10 cellular contexts compared by ENCODE assay signal in genomic region chr10:102801978-102802377, GRCh38. TPM values are rescaled to one million over a fixed set of nuclear protein-coding genes. Genes with fewer than 3 reads are reported as not detected.
DNase-seq lines count a peak whose midpoint lies in the region; ATAC-seq, FAIRE-seq and TF ChIP-seq lines count a peak whose summit lies in the region.
"Had no signal": no experiment of that assay in that cellular context is flagged by ENCODE, and none has a peak within 500 bp of the region (broad histone marks: within the 10 kb centered on the region; RNA-seq: fewer than 3 reads in every experiment).

No MANE protein-coding gene starts in this region.

- H4K5ac ChIP-seq in H1 (ENCODE audit: insufficient read length, low read depth, low read length): no peak overlapping the region

- H3K27me3 ChIP-seq in CD8-positive, alpha-beta memory T cell (ENCODE audit: insufficient read depth, low read length, poor library complexity, severe bottlenecking): no peaks in the 10 kb centered on the region
- H3K27me3 ChIP-seq in H1 (replicated peaks in 1 of 4; ENCODE audit: control insufficient read depth in 3 of 4, extremely low read depth in 1 of 4, insufficient read depth in 3 of 4, low read length in 3 of 4) (no peaks in the 10 kb centered on the region), psoas muscle (ENCODE audit: insufficient read depth in 3 of 3, low read length in 2 of 3) (no peaks in the 10 kb centered on the region)

- H3K4me2 ChIP-seq in H1 (ENCODE audit: insufficient read depth in 1 of 2, low read depth in 2 of 2, low read length in 2 of 2): peak overlapping the region in 1 of 2 experiments; percentile 28; a peak in 1 of 4 replicates

- no peaks in the 10 kb centered on the region; the same call in none of the 2 replicates for H3K23me2 ChIP-seq in H1 (ENCODE audit: low read depth, low read length)

- H3K27ac ChIP-seq in CD8-positive, alpha-beta memory T cell (ENCODE audit: low read depth, low read length): no peak overlapping the region
- H3K27ac ChIP-seq in H1 (ENCODE audit: low read depth, low read length): no peak overlapping the region
- H3K27ac ChIP-seq in psoas muscle: peak overlapping the region; percentile 64

- H2BK12ac ChIP-seq in H1 (ENCODE audit: low read depth, low read length): peak overlapping the region; percentile 94; the same call in 1 of the 2 replicates

- no peaks in the 10 kb centered on the region; the same call in 1 of the 2 replicates for H3K79me1 ChIP-seq in H1 (ENCODE audit: low read depth, low read length)

- peak overlapping the region; percentile 94 for H4K91ac ChIP-seq in H1 (replicated peaks; ENCODE audit: insufficient read length, low read length)

- H3K23ac ChIP-seq in H1 (ENCODE audit: insufficient read length): no peak overlapping the region

- peaks cover 20 to 36% (median 33%) of the 10 kb centered on the region in 3 donors for H3K4me1 Mint-ChIP-seq in CD8-positive, alpha-beta memory T cell

- H2BK20ac ChIP-seq in H1 (ENCODE audit: low read length): peak overlapping the region; percentile 83; the same call in 1 of the 2 replicates

- no peak for FAIRE-seq in H1 (lab: Jason Lieb, UNC)

- peak overlapping the region in 1 of 4 experiments; percentile 8; a peak in 1 of 7 replicates for H3K9ac ChIP-seq in H1 (replicated peaks in 1 of 4; ENCODE audit: extremely low read depth in 1 of 4, low read depth in 3 of 4, low read length in 3 of 4)

- peak overlapping the region in 7 of 8 donors; percentile 62 to 82 (median 72) for H3K27ac Mint-ChIP-seq in CD8-positive, alpha-beta memory T cell

- TF ChIP-seq EP300 in H1 (IDR thresholded peaks at IDR 0.05; ENCODE audit: borderline replicate concordance in 1 of 2, low read depth in 2 of 2, low read length in 2 of 2): no peak

- no peak overlapping the region for H3K56ac ChIP-seq in H1 (replicated peaks; ENCODE audit: insufficient read length, low read depth, low read length)

- CTCF ChIA-PET in CD8-positive, alpha-beta memory T cell (lab: Charles Lee): interaction anchor here (0.6 kb wide), 1 partner anchor 98 kb away, joined by 3 read pairs; no protein-coding TSS in a partner anchor
- CTCF ChIA-PET in H1 (lab: Charles Lee; ENCODE audit: partially characterized antibody): interaction anchor here (0.8 to 2.5 kb wide), 8 partner anchors 9 to 101 kb away, joined by 3 to 11 read pairs (median 4); no protein-coding TSS in a partner anchor

- H3K36me3 ChIP-seq in CD8-positive, alpha-beta memory T cell (ENCODE audit: insufficient read depth, low read length): peaks cover 23% of the 10 kb centered on the region
- H3K36me3 ChIP-seq in H1 (ENCODE audit: control insufficient read depth in 2 of 4, insufficient read depth in 4 of 4, low read length in 3 of 4) (peaks cover 0 to 3% (median 0%) of the 10 kb centered on the region in 4 experiments; a peak in 1 of 8 replicates), psoas muscle (ENCODE audit: insufficient read depth in 1 of 2, low read depth in 1 of 2) (peaks cover 6 to 52% of the 10 kb centered on the region in 2 donors)

- no peak overlapping the region for H4K8ac ChIP-seq in H1 (ENCODE audit: extremely low read depth, insufficient read depth, low read length)

- H3K36me3 Mint-ChIP-seq in CD8-positive, alpha-beta memory T cell: peaks cover 5 to 75% (median 20%) of the 10 kb centered on the region in 3 donors

- no peak for TF ChIP-seq CTCF in H1 (IDR thresholded peaks at IDR 0.05; ENCODE audit: control extremely low read depth in 1 of 3, insufficient read depth in 1 of 3, low read depth in 1 of 3, low read length in 3 of 3)
- TF ChIP-seq CTCF in psoas muscle (IDR thresholded peaks at IDR 0.05): no peak

- no peak overlapping the region for H3K4me3 Mint-ChIP-seq in CD8-positive, alpha-beta memory T cell

- H4K20me1 ChIP-seq in H1 (replicated peaks in 1 of 2; ENCODE audit: control insufficient read depth in 1 of 2, insufficient read depth in 2 of 2, low read length in 2 of 2): no peaks in the 10 kb centered on the region

- no peaks in the 10 kb centered on the region for H3K9me3 ChIP-seq in CD8-positive, alpha-beta memory T cell (ENCODE audit: low read length)
- H3K9me3 ChIP-seq in H1 (ENCODE audit: insufficient read depth in 2 of 2, low read depth in 1 of 2, low read length in 1 of 2) (peaks cover 0 to 3% of the 10 kb centered on the region in 2 experiments; a peak in 2 of 4 replicates), psoas muscle (no peaks in the 10 kb centered on the region)

- peak overlapping the region; percentile 88 for H3K18ac ChIP-seq in H1 (ENCODE audit: extremely low read depth, low read length)

- no peak overlapping the region for H3K14ac ChIP-seq in H1 (ENCODE audit: insufficient read length)

- H3K79me2 ChIP-seq in H1 (ENCODE audit: control insufficient read depth in 1 of 2, insufficient read depth in 2 of 2, low read length in 2 of 2): no peaks in the 10 kb centered on the region

- no peak for DNase-seq in CD8-positive, alpha-beta memory T cell
- peak; percentile 74 for DNase-seq in OCI-M1 (lab: John Stamatoyannopoulos, UW)
- no peak for DNase-seq in H1 (ENCODE audit: low read depth in 1 of 2, low spot score in 2 of 2)
- no peak for DNase-seq in psoas muscle
- no peak for DNase-seq in stimulated activated CD4-positive, alpha-beta T cell treated with anti-CD3 and anti-CD28 coated beads, Interleukin-2, amount 100 ng/mL, for 48 hours
- DNase-seq in HuH-7 (ENCODE audit: low spot score): no peak
- DNase-seq: EL, NCI-H1092 had no signal

- TF ChIP-seq POLR2A in H1 (IDR thresholded peaks at IDR 0.05; ENCODE audit: control extremely low read depth in 1 of 2, low read depth in 2 of 2, low read length in 2 of 2): no peak

- no peak overlapping the region for H2AFZ ChIP-seq in H1 (ENCODE audit: low read length)

- no peaks in the 10 kb centered on the region for H3K9me3 Mint-ChIP-seq in CD8-positive, alpha-beta memory T cell

- 0 out of 2 replicates have a peak overlapping the region, but pooled peaks have one; percentile 82 for H2BK15ac ChIP-seq in H1 (ENCODE audit: low read length)

- intact Hi-C loops in psoas muscle (cut with DNase I): loop anchor here in 1 of 2 donors (5.0 kb wide), 1 partner anchor 60 kb away; the partner anchor contains the start of gene WBP1L

- TF ChIP-seq RAD21 in H1 (IDR thresholded peaks at IDR 0.05 in 1 of 2, conservative IDR thresholded peaks at IDR 0.05 in 1 of 2; ENCODE audit: low read depth in 2 of 2, low read length in 2 of 2): no peak

- ATAC-seq in psoas muscle (no peak), HG02610 (IDR thresholded peaks at IDR 0.05; ENCODE audit: unreplicated experiment) (no peak), GM18498 (IDR thresholded peaks at IDR 0.05; ENCODE audit: unreplicated experiment) (no peak)

- POLR2A ChIA-PET in CD8-positive, alpha-beta memory T cell (lab: Charles Lee): no interaction called here
- POLR2A ChIA-PET in H1 (lab: Charles Lee; ENCODE audit: partially characterized antibody): interaction anchor here (0.7 to 4.4 kb wide), 9 partner anchors 12 to 157 kb away, joined by 3 to 40 read pairs (median 4); partner anchors contain the start of genes ARL3, BORCS7, SFXN2 and WBP1L

- H3K4me1 ChIP-seq in CD8-positive, alpha-beta memory T cell (ENCODE audit: insufficient read depth, low read length): peaks cover 2% of the 10 kb centered on the region
- H3K4me1 ChIP-seq in H1 (replicated peaks in 1 of 4; ENCODE audit: control insufficient read depth in 3 of 4, insufficient read depth in 4 of 4, low read length in 3 of 4): peaks cover 19 to 33% (median 29%) of the 10 kb centered on the region in 4 experiments
- peaks cover 76% of the 10 kb centered on the region for H3K4me1 ChIP-seq in psoas muscle

- H2BK5ac ChIP-seq in H1 (ENCODE audit: low read depth, low read length): peak overlapping the region; percentile 92

- peak overlapping the region; percentile 98 for H2AK5ac ChIP-seq in H1 (ENCODE audit: low read depth, low read length)

- no peaks in the 10 kb centered on the region for H3K27me3 Mint-ChIP-seq in CD8-positive, alpha-beta memory T cell

- no peak overlapping the region for H3K4me3 ChIP-seq in CD8-positive, alpha-beta memory T cell (ENCODE audit: low read length)
- H3K4me3 ChIP-seq in H1 (ENCODE audit: extremely low read depth in 1 of 4, insufficient read depth in 2 of 4, low read depth in 3 of 4, low read length in 4 of 4) (peak overlapping the region in 1 of 4 experiments; percentile 8; a peak in 1 of 8 replicates), psoas muscle (no peak overlapping the region)

- H3K4ac ChIP-seq in H1 (replicated peaks; ENCODE audit: insufficient read length, low read depth, low read length): peak overlapping the region; percentile 37

- H2BK120ac ChIP-seq in H1 (replicated peaks; ENCODE audit: low read depth, low read length): no peak overlapping the region

- 65% methylated on average over 3 of the region's 3 CpGs; no CpG with 5 or more reads in 1 of the 2 experiments for WGBS in H1 (ENCODE audit: extremely low coverage in 1 of 2, insufficient coverage in 1 of 2, insufficient read length in 1 of 2, insufficient replicate concordance in 2 of 2, low coverage in 1 of 2, low lambda C conversion rate in 2 of 2, missing lambda C conversion rate in 1 of 2), 2 experiments
- 67 to 82% (median 75%) methylated on average over 3 of the region's 3 CpGs for WGBS in psoas muscle, 3 donors

RNA-seq across cellular contexts. Expression of gene CYP17A1, which starts 35.2 kb away (rescaled TPM):
- not detected for total RNA-seq in CD8-positive, alpha-beta memory T cell
- 0.13 TPM for polyA plus RNA-seq in CD8-positive, alpha-beta memory T cell
- total RNA-seq in H1 (2021; fragmentation: NEBNext Ultra II Directional; extraction: Animal tissue kit (Norgen Biotek cat#: 25700)): not detected in 2 replicates
- polyA plus RNA-seq in H1 (2011; rRNA removed) (not detected in 2 replicates), psoas muscle (under 1 TPM; 0.03 to 0.24 (median 0.18) TPM)
- not detected for polyA plus RNA-seq in H1 (2011; cell fraction: cytosol; rRNA removed)
- polyA plus RNA-seq in H1 (2011; cell fraction: nucleus; rRNA removed): not detected
- polyA plus RNA-seq in H1 (2012, experiment 1 of 2): not detected in 4 replicates
- polyA plus RNA-seq in H1 (2012, experiment 2 of 2): not detected
- polyA plus RNA-seq in H1 (2013, experiment 1 of 2): not detected
- not detected for polyA plus RNA-seq in H1 (2013, experiment 2 of 2)
- polyA minus RNA-seq in H1 (2011; rRNA and poly(A)+ RNA removed): not detected in 2 replicates
- not detected for polyA minus RNA-seq in H1 (2011; cell fraction: cytosol; rRNA and poly(A)+ RNA removed)
- not detected for polyA minus RNA-seq in H1 (2011; cell fraction: nucleus; rRNA and poly(A)+ RNA removed)
- 10 to 100 TPM in 1 of 4 donors, under 1 TPM in 2, not detected in 1; 0.17 to 21.1 (median 0.82) TPM for total RNA-seq in psoas muscle

RNA-seq across cellular contexts. Expression of gene BORCS7, which starts 52.1 kb away (rescaled TPM):
- total RNA-seq in CD8-positive, alpha-beta memory T cell: 10 to 100 TPM in 1 of 2 experiments, 1 to 10 TPM in 1; 9.8 to 11.3 TPM
- 39.2 TPM for polyA plus RNA-seq in CD8-positive, alpha-beta memory T cell
- 2.3 and 3.7 TPM in 2 replicates for total RNA-seq in H1 (2021; fragmentation: NEBNext Ultra II Directional; extraction: Animal tissue kit (Norgen Biotek cat#: 25700))
- polyA plus RNA-seq in H1 (2011; rRNA removed) (3.8 and 6.7 TPM in 2 replicates), psoas muscle (10 to 100 TPM; 15.3 to 31.9 (median 31.0) TPM)
- 10.9 TPM for polyA plus RNA-seq in H1 (2011; cell fraction: cytosol; rRNA removed)
- polyA plus RNA-seq in H1 (2011; cell fraction: nucleus; rRNA removed): 3.9 TPM
- polyA plus RNA-seq in H1 (2012, experiment 1 of 2): 3.7 to 6.0 TPM (median 4.2 TPM) in 4 replicates
- polyA plus RNA-seq in H1 (2012, experiment 2 of 2): 2.3 TPM
- polyA plus RNA-seq in H1 (2013, experiment 1 of 2): 3.8 TPM
- polyA plus RNA-seq in H1 (2013, experiment 2 of 2): 2.9 TPM
- 2.6 and 4.1 TPM in 2 replicates for polyA minus RNA-seq in H1 (2011; rRNA and poly(A)+ RNA removed)
- 3.7 TPM for polyA minus RNA-seq in H1 (2011; cell fraction: cytosol; rRNA and poly(A)+ RNA removed)
- 2.5 TPM for polyA minus RNA-seq in H1 (2011; cell fraction: nucleus; rRNA and poly(A)+ RNA removed)
- total RNA-seq in psoas muscle: 10 to 100 TPM; 13.3 to 23.9 (median 19.0) TPM

RNA-seq across cellular contexts. Expression of gene WBP1L, which starts 58.2 kb away (rescaled TPM):
- total RNA-seq in CD8-positive, alpha-beta memory T cell: 10 to 100 TPM; 16.0 to 17.8 TPM
- polyA plus RNA-seq in CD8-positive, alpha-beta memory T cell: 28.5 TPM
- total RNA-seq in H1 (2021; fragmentation: NEBNext Ultra II Directional; extraction: Animal tissue kit (Norgen Biotek cat#: 25700)): 26.2 and 26.6 TPM in 2 replicates
- polyA plus RNA-seq in H1 (2011; rRNA removed) (29.9 and 37.0 TPM in 2 replicates), psoas muscle (10 to 100 TPM; 26.4 to 56.4 (median 54.1) TPM)
- polyA plus RNA-seq in H1 (2011; cell fraction: cytosol; rRNA removed): 24.6 TPM
- polyA plus RNA-seq in H1 (2011; cell fraction: nucleus; rRNA removed): 27.2 TPM
- 14.7 to 20.7 TPM (median 20.2 TPM) in 4 replicates for polyA plus RNA-seq in H1 (2012, experiment 1 of 2)
- polyA plus RNA-seq in H1 (2012, experiment 2 of 2): 19.6 TPM
- 24.7 TPM for polyA plus RNA-seq in H1 (2013, experiment 1 of 2)
- polyA plus RNA-seq in H1 (2013, experiment 2 of 2): 25.2 TPM
- 33.2 and 39.3 TPM in 2 replicates for polyA minus RNA-seq in H1 (2011; rRNA and poly(A)+ RNA removed)
- polyA minus RNA-seq in H1 (2011; cell fraction: cytosol; rRNA and poly(A)+ RNA removed): 23.0 TPM
- 16.1 TPM for polyA minus RNA-seq in H1 (2011; cell fraction: nucleus; rRNA and poly(A)+ RNA removed)
- 10 to 100 TPM; 47.2 to 77.2 (median 54.5) TPM for total RNA-seq in psoas muscle
